In the genomic region with DNA sequence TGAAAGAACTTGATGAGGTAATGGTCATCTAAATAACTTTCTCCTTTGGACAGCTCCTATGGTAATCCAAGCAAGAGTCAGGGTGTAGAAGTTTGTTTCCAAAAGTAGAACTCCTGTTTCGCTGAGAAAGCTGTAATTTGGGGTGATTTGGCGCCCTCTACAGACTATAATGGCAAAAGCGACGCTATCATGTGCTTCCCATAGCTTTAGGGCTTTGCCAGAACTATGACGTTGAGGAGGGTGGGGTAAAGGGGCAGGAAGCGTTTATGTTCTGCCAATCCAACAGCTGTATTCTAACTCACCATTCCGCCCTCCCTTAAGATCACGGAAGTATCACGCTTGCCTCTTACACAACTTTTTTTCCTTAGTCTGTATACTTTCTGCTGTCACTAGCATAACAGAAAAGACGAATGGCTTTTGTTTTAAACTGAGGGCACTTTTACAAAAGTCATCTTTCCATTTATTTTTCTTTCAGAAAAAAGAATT, we compare ENCODE assay signal across 8 cellular contexts. TPM values are rescaled to one million over a fixed set of nuclear protein-coding genes. Genes with fewer than 3 reads are reported as not detected.
DNase-seq lines count a peak whose midpoint lies in the region; ATAC-seq and TF ChIP-seq lines count a peak whose summit lies in the region.

A gene with protein sequence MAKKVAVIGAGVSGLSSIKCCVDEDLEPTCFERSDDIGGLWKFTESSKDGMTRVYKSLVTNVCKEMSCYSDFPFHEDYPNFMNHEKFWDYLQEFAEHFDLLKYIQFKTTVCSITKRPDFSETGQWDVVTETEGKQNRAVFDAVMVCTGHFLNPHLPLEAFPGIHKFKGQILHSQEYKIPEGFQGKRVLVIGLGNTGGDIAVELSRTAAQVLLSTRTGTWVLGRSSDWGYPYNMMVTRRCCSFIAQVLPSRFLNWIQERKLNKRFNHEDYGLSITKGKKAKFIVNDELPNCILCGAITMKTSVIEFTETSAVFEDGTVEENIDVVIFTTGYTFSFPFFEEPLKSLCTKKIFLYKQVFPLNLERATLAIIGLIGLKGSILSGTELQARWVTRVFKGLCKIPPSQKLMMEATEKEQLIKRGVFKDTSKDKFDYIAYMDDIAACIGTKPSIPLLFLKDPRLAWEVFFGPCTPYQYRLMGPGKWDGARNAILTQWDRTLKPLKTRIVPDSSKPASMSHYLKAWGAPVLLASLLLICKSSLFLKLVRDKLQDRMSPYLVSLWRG (plus strand): TSS at position 349 of the 486 bp plus-strand sequence. CDS start 5,643 bp downstream, outside the sequence.

- DNase-seq in COR-L47 (lab: John Stamatoyannopoulos, UW) = peak; percentile 72
- DNase-seq in HT-29 (ENCODE audit: low spot score) = peak; percentile 95
- peak; percentile 28 for DNase-seq in NK-92 (lab: John Stamatoyannopoulos, UW; ENCODE audit: unreplicated experiment)
- peak; percentile 79 for DNase-seq in activated CD8-positive, alpha-beta memory T cell treated with anti-CD3 and anti-CD28 coated beads for 24 hours
- DNase-seq in endodermal cell = peak; percentile 93
- peak; percentile 95 for DNase-seq in midbrain (lab: John Stamatoyannopoulos, UW)
- DNase-seq in stimulated activated CD8-positive, alpha-beta memory T cell treated with anti-CD3 and anti-CD28 coated beads, Interleukin-2, amount 100 ng/mL, for 1 hour (ENCODE audit: low read depth in 2 of 2) = peak; percentile 41 to 59

- peaks cover 2% of the 10 kb centered on the region for H3K9me3 Mint-ChIP-seq in endodermal cell

- H3K36me3 ChIP-seq in endodermal cell (ENCODE audit: control insufficient read depth, insufficient read depth, low read length) = no peaks in the 10 kb centered on the region

- no peak within 1 kb of the TSS for H3K27ac ChIP-seq in endodermal cell (ENCODE audit: low read depth, low read length)

- H3K4me1 ChIP-seq in endodermal cell (ENCODE audit: control insufficient read depth, insufficient read depth, low read length) = peaks cover 7% of the 10 kb centered on the region

- no peaks in the 10 kb centered on the region for H3K27me3 ChIP-seq in endodermal cell (ENCODE audit: control insufficient read depth, insufficient read depth, low read length, poor library complexity, severe bottlenecking)

- TF ChIP-seq CTCF in endodermal cell (conservative IDR thresholded peaks at IDR 0.05) = peak; percentile 94

- H3K9me3 ChIP-seq in endodermal cell (ENCODE audit: control insufficient read depth, low read length) = peaks cover 5% of the 10 kb centered on the region

- H3K36me3 Mint-ChIP-seq in endodermal cell (ENCODE audit: low read depth) = peaks cover 2% of the 10 kb centered on the region

- no peak within 1 kb of the TSS for H3K9ac ChIP-seq in endodermal cell (ENCODE audit: extremely low read depth, low read length, poor library complexity, severe bottlenecking)

- peak; percentile 99 for ATAC-seq in GM21360 (IDR thresholded peaks at IDR 0.05; ENCODE audit: unreplicated experiment)

- H3K27me3 Mint-ChIP-seq in endodermal cell (ENCODE audit: insufficient read depth) = no peaks in the 10 kb centered on the region

- H3K27ac Mint-ChIP-seq in endodermal cell = peak within 1 kb of the TSS; percentile 87

- H3K4me3 Mint-ChIP-seq in endodermal cell = peak within 1 kb of the TSS; percentile 49

- H3K4me1 Mint-ChIP-seq in endodermal cell = peaks cover 17% of the 10 kb centered on the region

- 0 to 3% methylated on average over 5 to 10 of the region's 10 CpGs for WGBS in endodermal cell (ENCODE audit: insufficient coverage in 1 of 2, insufficient read length in 1 of 2), 2 experiments

- H3K4me3 ChIP-seq in endodermal cell (ENCODE audit: low read length) = peak within 1 kb of the TSS; percentile 75

RNA-seq across cellular contexts. Expression of the gene that starts here (rescaled TPM):
- 1.5 TPM in 1 of 2 replicates, not detected in the other for total RNA-seq in HT-29 (2014; rRNA removed; shearing (Covaris generic))
- total RNA-seq in endodermal cell = 1 to 10 TPM; 2.5 to 3.5 TPM
- 2.4 TPM for polyA plus RNA-seq in endodermal cell (2013, experiment 1 of 2)
- polyA plus RNA-seq in endodermal cell (2013, experiment 2 of 2) = 4.2 TPM

Comparison
In these comparisons a context has a peak if more than half of its experiments do, and no peak if none do; other contexts are left out.
1. DNase-seq: peak in every context shown above with its lines; median percentile 95 in HT-29; 95 in midbrain; 93 in endodermal cell; 79 in activated CD8-positive, alpha-beta memory T cell treated with anti-CD3 and anti-CD28 coated beads for 24 hours; 72 in COR-L47; 50 in stimulated activated CD8-positive, alpha-beta memory T cell treated with anti-CD3 and anti-CD28 coated beads, Interleukin-2, amount 100 ng/mL, for 1 hour; 28 in NK-92.